Comparison of ENCODE assay signal across 9 cellular contexts in the genomic region with DNA sequence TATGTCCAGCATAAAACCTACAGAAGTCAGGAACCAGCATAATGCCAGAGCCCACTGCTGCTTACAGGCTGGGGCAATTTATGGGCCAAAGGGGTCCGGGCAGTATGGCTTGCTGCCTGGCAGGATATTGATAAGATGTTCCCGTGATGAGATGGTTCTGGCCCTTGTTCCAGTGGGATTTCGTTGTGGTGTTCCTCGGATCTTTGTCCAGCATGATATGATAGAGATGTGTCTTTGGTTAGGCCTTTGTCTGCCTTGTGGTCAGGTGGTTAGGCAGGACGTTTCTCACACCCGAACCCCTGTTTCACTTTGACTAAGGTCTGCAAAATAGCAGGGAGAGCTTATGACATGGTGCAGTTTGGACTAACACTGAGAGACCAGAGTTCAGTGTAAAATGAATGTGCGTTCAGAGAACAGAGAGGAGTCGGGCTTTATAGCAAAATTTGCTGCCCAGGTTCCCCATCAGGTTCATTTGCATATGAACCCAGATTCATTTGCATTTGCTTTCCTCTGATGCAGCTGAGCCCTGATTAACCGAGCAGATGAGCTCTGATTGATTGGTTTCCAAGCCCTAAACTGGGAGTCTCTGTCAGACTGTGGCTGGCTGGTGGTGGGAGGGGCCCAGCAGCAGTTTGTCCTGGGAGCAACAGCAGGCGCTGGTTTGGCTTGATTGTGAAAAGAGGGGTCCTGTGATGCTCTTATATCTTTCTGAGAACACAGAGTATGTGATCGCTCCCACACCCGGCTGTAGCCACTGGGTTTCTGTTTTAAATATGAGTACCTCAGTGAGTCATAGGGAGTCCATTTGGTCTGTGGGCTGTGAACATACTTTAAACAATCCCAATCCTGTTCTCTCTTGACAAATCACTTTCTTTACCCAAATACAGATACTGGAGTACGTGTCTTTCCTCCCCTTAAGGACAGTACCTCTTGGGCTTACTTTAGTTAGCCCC.
A peak's percentile ranks its signal among the peaks of the same experiment; 100 is the strongest.
DNase-seq lines count a peak whose midpoint lies in the region; ATAC-seq lines count a peak whose summit lies in the region.
"Had no signal": no experiment of that assay in that cellular context is flagged by ENCODE, and none has a peak within 500 bp of the region (broad histone marks: within the 10 kb centered on the region; RNA-seq: fewer than 3 reads in every experiment).

No MANE protein-coding gene starts in this region.

- peak overlapping the region; percentile 46 for H3K27ac Mint-ChIP-seq in stimulated activated naive CD8-positive, alpha-beta T cell treated with anti-CD3 and anti-CD28 coated beads, Interleukin-15, Interleukin-2, amounts not matched to agents 100 ng/mL and 50 ng/mL, for 24 hours

- peaks cover 9% of the 10 kb centered on the region for H3K27me3 Mint-ChIP-seq in stimulated activated naive CD8-positive, alpha-beta T cell treated with anti-CD3 and anti-CD28 coated beads, Interleukin-15, Interleukin-2, amounts not matched to agents 100 ng/mL and 50 ng/mL, for 24 hours

- H3K4me3 ChIP-seq in iPS-18c (ENCODE audit: insufficient read depth, low read depth, low read length), result 0 out of 2 replicates have a peak overlapping the region, but pooled peaks have one; percentile 1
- H3K4me3 ChIP-seq: SJCRH30 had no signal

- ATAC-seq in GM21381 (IDR thresholded peaks at IDR 0.05; ENCODE audit: unreplicated experiment) (peak; percentile 91), HG03565 (IDR thresholded peaks at IDR 0.05; ENCODE audit: unreplicated experiment) (peak; percentile 68)

- no peaks in the 10 kb centered on the region for H3K9me3 ChIP-seq in iPS-18c (ENCODE audit: control insufficient read depth, insufficient read depth, low read length)
- H3K9me3 ChIP-seq: SJCRH30 had no signal

- peak; percentile 39 for DNase-seq in Daoy (ENCODE audit: low read depth)
- peak; percentile 74 for DNase-seq in activated CD8-positive, alpha-beta memory T cell treated with anti-CD3 and anti-CD28 coated beads, Interleukin-2, amount 50 U/mL, for 48 hours
- no peak for DNase-seq in NCI-H146 treated with DMSO at 0.1 percent for 48 hours (lab: John Stamatoyannopoulos, UW; ENCODE audit: unreplicated experiment)
- no peak for DNase-seq in OCI-M2 (lab: John Stamatoyannopoulos, UW; ENCODE audit: unreplicated experiment)

- H3K9me3 Mint-ChIP-seq in stimulated activated naive CD8-positive, alpha-beta T cell treated with anti-CD3 and anti-CD28 coated beads, Interleukin-15, Interleukin-2, amounts not matched to agents 100 ng/mL and 50 ng/mL, for 24 hours, result no peaks in the 10 kb centered on the region

- peaks cover 41% of the 10 kb centered on the region for H3K4me1 Mint-ChIP-seq in stimulated activated naive CD8-positive, alpha-beta T cell treated with anti-CD3 and anti-CD28 coated beads, Interleukin-15, Interleukin-2, amounts not matched to agents 100 ng/mL and 50 ng/mL, for 24 hours (ENCODE audit: low read depth)

- peak overlapping the region; percentile 31 for H3K4me3 Mint-ChIP-seq in stimulated activated naive CD8-positive, alpha-beta T cell treated with anti-CD3 and anti-CD28 coated beads, Interleukin-15, Interleukin-2, amounts not matched to agents 100 ng/mL and 50 ng/mL, for 24 hours

- no peaks in the 10 kb centered on the region for H3K36me3 Mint-ChIP-seq in stimulated activated naive CD8-positive, alpha-beta T cell treated with anti-CD3 and anti-CD28 coated beads, Interleukin-15, Interleukin-2, amounts not matched to agents 100 ng/mL and 50 ng/mL, for 24 hours (ENCODE audit: low read depth)

Comparison
In these comparisons a context has a peak if more than half of its experiments do, and no peak if none do; other contexts are left out.
1. DNase-seq: peak in Daoy (single experiment) and activated CD8-positive, alpha-beta memory T cell treated with anti-CD3 and anti-CD28 coated beads, Interleukin-2, amount 50 U/mL, for 48 hours (single experiment); none in NCI-H146 treated with DMSO at 0.1 percent for 48 hours (single experiment) and OCI-M2 (single experiment).